Comparison of ENCODE assay signal across 22 cellular contexts in the genomic region with DNA sequence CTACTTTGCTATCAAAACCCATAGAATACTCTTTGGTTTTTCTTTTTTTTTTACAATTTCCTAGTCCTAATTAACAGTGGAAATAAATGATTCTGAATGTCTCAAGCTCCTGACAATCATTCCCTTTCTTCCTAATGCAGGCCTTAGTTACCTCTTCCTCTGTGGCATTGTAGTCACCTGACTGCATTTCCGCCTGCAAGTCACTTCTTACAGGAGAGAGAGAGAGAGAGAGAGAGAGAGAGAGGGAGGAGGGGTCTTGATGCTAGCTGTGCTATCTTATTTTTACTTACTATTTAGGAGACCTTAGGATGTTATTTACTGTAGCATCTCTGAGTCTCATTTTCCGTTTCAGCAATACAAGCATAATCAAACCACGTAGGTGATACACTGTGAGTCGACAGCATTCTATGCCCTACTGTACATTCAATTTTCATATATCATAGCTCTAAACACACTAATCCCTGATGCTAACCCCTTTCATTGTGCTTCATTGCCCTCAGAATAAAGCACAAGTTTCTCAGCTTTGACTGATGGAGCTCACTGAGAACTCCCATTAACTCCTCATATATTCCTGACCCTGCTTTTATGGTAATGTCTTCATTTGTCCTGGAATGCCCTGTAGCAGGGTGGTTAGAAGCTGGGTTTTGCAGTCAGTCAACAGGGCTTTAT.
"Had no signal": no experiment of that assay in that cellular context is flagged by ENCODE, and none has a peak within 500 bp of the region (broad histone marks: within the 10 kb centered on the region; RNA-seq: fewer than 3 reads in every experiment).

No MANE protein-coding gene starts in this region.

- H3K9me3 ChIP-seq: esophagus muscularis mucosa, gastroesophageal sphincter, heart left ventricle, left lung, lower lobe of right lung had no signal

- H3K36me3 ChIP-seq: esophagus muscularis mucosa, gastroesophageal sphincter, heart left ventricle, left lung, lower lobe of right lung had no signal

- H3K27ac ChIP-seq: coronary artery, dorsolateral prefrontal cortex, esophagus muscularis mucosa, foreskin keratinocyte, gastroesophageal sphincter, heart left ventricle, hepatocyte, left lung, lower lobe of right lung had no signal

- H3K4me2 ChIP-seq: hepatocyte had no signal

- H3K4me1 ChIP-seq: esophagus muscularis mucosa, foreskin keratinocyte, gastroesophageal sphincter, heart left ventricle, left lung, lower lobe of right lung had no signal

- H3K4me3 ChIP-seq: coronary artery, dorsolateral prefrontal cortex, esophagus muscularis mucosa, gastroesophageal sphincter, heart left ventricle, hepatocyte, left lung, lower lobe of right lung had no signal

- ATAC-seq: foreskin keratinocyte, gastroesophageal sphincter, heart left ventricle, left cardiac atrium, left lung, left ventricle myocardium superior, lower lobe of right lung had no signal

- H3K27me3 ChIP-seq: esophagus muscularis mucosa, foreskin keratinocyte, gastroesophageal sphincter, heart left ventricle, hepatocyte, left lung had no signal

- FAIRE-seq: colon, endothelial cell of umbilical vein, frontal cortex, islet of Langerhans, keratinocyte had no signal

- H2AFZ ChIP-seq: hepatocyte had no signal

- DNase-seq: dermis blood vessel endothelial cell; dorsolateral prefrontal cortex; effector CD4-positive, alpha-beta T cell; effector memory CD4-positive, alpha-beta T cell; foreskin keratinocyte; heart left ventricle; hypothalamus; left cardiac atrium; left lung; left ventricle myocardium superior; lower lobe of right lung; mesenchymal stem cell; midbrain had no signal

- H3K79me2 ChIP-seq: hepatocyte had no signal
